Comparison of ENCODE assay signal across 8 cellular contexts in genomic region chr12:109052097-109052414, GRCh38. TPM values are rescaled to one million over a fixed set of nuclear protein-coding genes. Genes with fewer than 3 reads are reported as not detected.
DNase-seq lines count a peak whose midpoint lies in the region; ATAC-seq, FAIRE-seq and TF ChIP-seq lines count a peak whose summit lies in the region.

No MANE protein-coding gene starts in this region.

- no peak for ATAC-seq in T-helper 17 cell

- peak overlapping the region; percentile 94 to 100 for H3K4me3 ChIP-seq in foreskin fibroblast (ENCODE audit: low read depth in 1 of 2, low read length in 2 of 2)
- H3K4me3 ChIP-seq in skeletal muscle cell (ENCODE audit: low read depth, low read length), result peak overlapping the region; percentile 84

- H3K27ac Mint-ChIP-seq in T-helper 17 cell, result peak overlapping the region; percentile 99

- H3K4me3 Mint-ChIP-seq in T-helper 17 cell, result peak overlapping the region; percentile 99

- H3K27me3 Mint-ChIP-seq in T-helper 17 cell, result no peaks in the 10 kb centered on the region

- FAIRE-seq in GM19239 (lab: Jason Lieb, UNC), result peak; percentile 31

- peaks cover 5% of the 10 kb centered on the region for H3K36me3 Mint-ChIP-seq in T-helper 17 cell (ENCODE audit: low read depth)

- H3K9me3 ChIP-seq in T-helper 17 cell (ENCODE audit: control insufficient read depth, low read length, poor library complexity, severe bottlenecking), result no peaks in the 10 kb centered on the region

- no peak for DNase-seq in GM19239 (ENCODE audit: insufficient read length, low spot score)
- no peak for DNase-seq in T-helper 17 cell
- DNase-seq in foreskin fibroblast, result no peak
- no peak for DNase-seq in skeletal muscle cell (ENCODE audit: low read depth)
- no peak for DNase-seq in activated CD4-positive, CD25-positive, alpha-beta regulatory T cell (lab: John Stamatoyannopoulos, UW)
- DNase-seq in NCI-H2029 (lab: John Stamatoyannopoulos, UW), result no peak
- DNase-seq in activated CD4-positive, alpha-beta T cell treated with anti-CD3 and anti-CD28 coated beads for 4 hours, result no peak
- no peak for DNase-seq in H4 (ENCODE audit: low spot score)

- no peak for TF ChIP-seq CTCF in foreskin fibroblast (IDR thresholded peaks at IDR 0.05; ENCODE audit: low read depth, low read length)

- peaks cover 22% of the 10 kb centered on the region for H3K4me1 Mint-ChIP-seq in T-helper 17 cell

RNA-seq across cellular contexts. Expression of gene USP30, which starts 0.3 kb away (rescaled TPM):
- 10 to 100 TPM; 15.9 to 20.2 TPM for total RNA-seq in T-helper 17 cell
- total RNA-seq in H4 (2014; rRNA removed; shearing (Covaris generic)), result 10.2 and 11.7 TPM in 2 replicates

RNA-seq across cellular contexts. Expression of gene SVOP, which starts 31.2 kb away (rescaled TPM):
- total RNA-seq in T-helper 17 cell, result not detected
- total RNA-seq in H4 (2014; rRNA removed; shearing (Covaris generic)), result not detected in 2 replicates

RNA-seq across cellular contexts. Expression of gene ALKBH2, which starts 41.2 kb away (rescaled TPM):
- total RNA-seq in T-helper 17 cell, result 1 to 10 TPM; 6.5 to 9.4 TPM
- total RNA-seq in H4 (2014; rRNA removed; shearing (Covaris generic)), result 18.1 and 19.5 TPM in 2 replicates

RNA-seq across cellular contexts. Expression of gene UNG, which starts 45.3 kb away (rescaled TPM):
- 10 to 100 TPM; 10.2 to 11.1 TPM for total RNA-seq in T-helper 17 cell
- total RNA-seq in H4 (2014; rRNA removed; shearing (Covaris generic)), result 57.7 and 58.0 TPM in 2 replicates
